25 cellular contexts compared by ENCODE assay signal in genomic region chr10:23005150-23005549, GRCh38.
"Had no signal": no experiment of that assay in that cellular context is flagged by ENCODE, and none has a peak within 500 bp of the region (broad histone marks: within the 10 kb centered on the region; RNA-seq: fewer than 3 reads in every experiment).

No MANE protein-coding gene starts in this region.

- H3K27me3 ChIP-seq: colonic mucosa, dorsolateral prefrontal cortex had no signal

- ATAC-seq: effector memory CD8-positive, alpha-beta T cell; esophagus mucosa; foreskin keratinocyte; gastrocnemius medialis; gastroesophageal sphincter; heart left ventricle; heart right ventricle had no signal

- H3K9me3 ChIP-seq: colonic mucosa, esophagus muscularis mucosa, esophagus squamous epithelium, gastrocnemius medialis, gastroesophageal sphincter, heart left ventricle, heart right ventricle had no signal

- H3K36me3 ChIP-seq: colonic mucosa, esophagus muscularis mucosa, esophagus squamous epithelium, gastrocnemius medialis, gastroesophageal sphincter, heart left ventricle, heart right ventricle had no signal

- H3K27ac Mint-ChIP-seq: dendritic cell treated with granulocyte-macrophage colony-stimulating factor and Interleukin-4, amounts not matched to agents 40 ng/mL and 50 ng/mL, for 4 days; effector memory CD8-positive, alpha-beta T cell; endodermal cell had no signal

- H3K4me3 Mint-ChIP-seq: dendritic cell treated with granulocyte-macrophage colony-stimulating factor and Interleukin-4, amounts not matched to agents 40 ng/mL and 50 ng/mL, for 4 days; effector memory CD8-positive, alpha-beta T cell; endodermal cell had no signal

- H3K4me3 ChIP-seq: colonic mucosa, coronary artery, dorsolateral prefrontal cortex, esophagus muscularis mucosa, esophagus squamous epithelium, gastrocnemius medialis, gastroesophageal sphincter, heart left ventricle, heart right ventricle had no signal

- DNase-seq: colonic mucosa; cortex of kidney; dermis blood vessel endothelial cell; dorsolateral prefrontal cortex; effector CD4-positive, alpha-beta T cell; effector CD8-positive, alpha-beta T cell; effector memory CD4-positive, alpha-beta T cell; effector memory CD8-positive, alpha-beta T cell; endodermal cell; erythroblast; esophagus squamous epithelium; foreskin fibroblast; foreskin keratinocyte; foreskin melanocyte; gastrocnemius medialis; glutamatergic neuron; head of caudate nucleus; heart left ventricle; heart right ventricle had no signal

- H3K4me1 ChIP-seq: colonic mucosa, esophagus muscularis mucosa, esophagus squamous epithelium, foreskin keratinocyte, gastrocnemius medialis, gastroesophageal sphincter, heart left ventricle, heart right ventricle had no signal

- H3K27ac ChIP-seq: colonic mucosa, coronary artery, dorsolateral prefrontal cortex, epithelial cell of prostate, esophagus muscularis mucosa, esophagus squamous epithelium, foreskin keratinocyte, gastrocnemius medialis, gastroesophageal sphincter, heart left ventricle, heart right ventricle had no signal

- H3K9me3 Mint-ChIP-seq: dendritic cell treated with granulocyte-macrophage colony-stimulating factor and Interleukin-4, amounts not matched to agents 40 ng/mL and 50 ng/mL, for 4 days; effector memory CD8-positive, alpha-beta T cell; endodermal cell had no signal
